In genomic region chr20:50717974-50718761, GRCh38 we compare ENCODE assay signal across 17 cellular contexts. TPM values are rescaled to one million over a fixed set of nuclear protein-coding genes. Genes with fewer than 3 reads are reported as not detected.
A peak's percentile ranks its signal among the peaks of the same experiment; 100 is the strongest.
DNase-seq lines count a peak whose midpoint lies in the region; ATAC-seq and TF ChIP-seq lines count a peak whose summit lies in the region.
"Had no signal": no experiment of that assay in that cellular context is flagged by ENCODE, and none has a peak within 500 bp of the region (broad histone marks: within the 10 kb centered on the region; RNA-seq: fewer than 3 reads in every experiment).

No MANE protein-coding gene starts in this region.

- in situ Hi-C loops in brain microvascular endothelial cell (cut with HindIII; ENCODE audit: low pct_ligation_motif_present, low sequenced_read_pairs), result no loop called here

- peak; percentile 35 for DNase-seq in Ammon's horn (ENCODE audit: low spot score)
- DNase-seq in MG63, result peak; percentile 30
- DNase-seq in brain microvascular endothelial cell, result peak; percentile 16
- DNase-seq in omental fat pad (ENCODE audit: low spot score), result no peak
- DNase-seq in NCI-H1436 treated with DMSO at 0.1 percent for 48 hours (lab: John Stamatoyannopoulos, UW), result no peak
- no peak for DNase-seq in glomerular visceral epithelial cell (ENCODE audit: extremely low spot score)
- no peak for DNase-seq in activated CD4-positive, alpha-beta T cell treated with anti-CD3 and anti-CD28 coated beads, Interleukin-2, amount 50 U/mL, for 4 hours
- DNase-seq in inferior parietal cortex (ENCODE audit: extremely low spot score), result no peak
- DNase-seq: activated naive CD8-positive, alpha-beta T cell treated with anti-CD3 and anti-CD28 coated beads for 36 hours; erythroblast; NCI-H1048; NCI-H748 treated with DMSO at 0.1 percent for 48 hours; pancreas; stimulated activated CD4-positive, alpha-beta T cell treated with anti-CD3 and anti-CD28 coated beads, Interleukin-1b, Interleukin-23, amount 100 ng/mL, for 48 hours had no signal

- H3K27me3 ChIP-seq in MG63 (no peaks in the 10 kb centered on the region), brain microvascular endothelial cell (replicated peaks) (no peaks in the 10 kb centered on the region)
- H3K27me3 ChIP-seq: BLaER1 treated with 17β-estradiol and CSF1 and Interleukin-3, amounts not matched to agents 10 nM and 100 nM; pancreas; SJSA1 had no signal

- H3K4me3 ChIP-seq in MG63 (no peak overlapping the region), brain microvascular endothelial cell (ENCODE audit: low read depth, low read length) (no peak overlapping the region)
- H3K4me3 ChIP-seq: BLaER1 treated with 17β-estradiol and CSF1 and Interleukin-3, amounts not matched to agents 10 nM and 100 nM; pancreas; SJSA1 had no signal

- H3K27ac ChIP-seq in brain microvascular endothelial cell, result no peak overlapping the region
- H3K27ac ChIP-seq: BLaER1 treated with 17β-estradiol and CSF1 and Interleukin-3, amounts not matched to agents 10 nM and 100 nM; pancreas; SJSA1 had no signal

- no peaks in the 10 kb centered on the region for H3K9me3 ChIP-seq in MG63
- H3K9me3 ChIP-seq: BLaER1 treated with 17β-estradiol and CSF1 and Interleukin-3, amounts not matched to agents 10 nM and 100 nM; pancreas; SJSA1 had no signal

- no peaks in the 10 kb centered on the region for H3K36me3 ChIP-seq in MG63
- H3K36me3 ChIP-seq in brain microvascular endothelial cell (replicated peaks), result no peaks in the 10 kb centered on the region
- H3K36me3 ChIP-seq: BLaER1 treated with 17β-estradiol and CSF1 and Interleukin-3, amounts not matched to agents 10 nM and 100 nM; pancreas; SJSA1 had no signal

- TF ChIP-seq CTCF in brain microvascular endothelial cell (IDR thresholded peaks at IDR 0.05; ENCODE audit: low read depth, low read length, missing control alignments), result peak; percentile 36
- no peak for TF ChIP-seq CTCF in omental fat pad (IDR thresholded peaks at IDR 0.05)

- ATAC-seq in omental fat pad (ENCODE audit: low FRiP score), result peak; percentile 60
- ATAC-seq: pancreas had no signal

RNA-seq across cellular contexts. Expression of gene PARD6B, which starts 13.2 kb away (rescaled TPM):
- 2.0 and 2.4 TPM in 2 replicates for total RNA-seq in MG63 (2014; rRNA removed; shearing (Covaris generic); ENCODE audit: low replicate concordance)
- total RNA-seq in omental fat pad, result 10 to 100 TPM in 1 of 4 donors, 1 to 10 TPM in 3; 1.1 to 20.5 (median 5.9) TPM

RNA-seq across cellular contexts. Expression of gene RIPOR3, which starts 26.8 kb away (rescaled TPM):
- 0.07 TPM in 1 of 2 replicates, not detected in the other for total RNA-seq in MG63 (2014; rRNA removed; shearing (Covaris generic); ENCODE audit: low replicate concordance)
- 10 to 100 TPM in 3 of 4 donors, 1 to 10 TPM in 1; 7.8 to 81.8 (median 16.6) TPM for total RNA-seq in omental fat pad
- total RNA-seq: activated naive CD8-positive, alpha-beta T cell treated with anti-CD3 and anti-CD28 coated beads for 36 hours; HT1080 had no signal

Comparison
In these comparisons a context has a peak if more than half of its experiments do, and no peak if none do; other contexts are left out.
1. DNase-seq: peak in Ammon's horn (single experiment), MG63 (single experiment) and brain microvascular endothelial cell (single experiment); none in omental fat pad (single experiment), NCI-H1436 treated with DMSO at 0.1 percent for 48 hours (single experiment), glomerular visceral epithelial cell (single experiment), activated CD4-positive, alpha-beta T cell treated with anti-CD3 and anti-CD28 coated beads, Interleukin-2, amount 50 U/mL, for 4 hours (0 of 2) and inferior parietal cortex (single experiment).